Comparison of ENCODE assay signal across 9 cellular contexts in genomic region chr4:142404191-142404611, GRCh38.
DNase-seq lines count a peak whose midpoint lies in the region; ATAC-seq, FAIRE-seq and TF ChIP-seq lines count a peak whose summit lies in the region.
"Had no signal": no experiment of that assay in that cellular context is flagged by ENCODE, and none has a peak within 500 bp of the region (broad histone marks: within the 10 kb centered on the region; RNA-seq: fewer than 3 reads in every experiment).

No MANE protein-coding gene starts in this region.

- CTCF ChIA-PET in Calu3 (lab: Charles Lee): interaction anchor here (1.0 kb wide), 1 partner anchor 72 kb away, joined by 4 read pairs; no protein-coding TSS in a partner anchor

- H3K27ac Mint-ChIP-seq in Calu3 (ENCODE audit: unreplicated experiment): peak overlapping the region; percentile 66

- intact Hi-C loops in Calu3 (cut with micrococcal nuclease; ENCODE audit: unreplicated experiment): no loop called here
- intact Hi-C loops in sciatic nerve (cut with DNase I): no loop called here

- BruUV-seq in Calu3 (replicated peaks; lab: Mats Ljungman, UMichigan): no TSS peak

- peak; percentile 61 for FAIRE-seq in endometrium (lab: Jason Lieb, UNC)
- FAIRE-seq: H1 had no signal

- DNase-seq in Calu3 (no peak), SKM-1 treated with dmso at 0.1 percent for 144 hours (lab: John Stamatoyannopoulos, UW; ENCODE audit: unreplicated experiment) (peak; percentile 34), sciatic nerve (ENCODE audit: low spot score) (no peak), NCI-H226 (no peak)

- peak; percentile 40 for ATAC-seq in sciatic nerve
- no peak for ATAC-seq in HG03457 (IDR thresholded peaks at IDR 0.05; ENCODE audit: unreplicated experiment)
- no peak for ATAC-seq in GM21717 (IDR thresholded peaks at IDR 0.05; ENCODE audit: unreplicated experiment)
- no peak for ATAC-seq in GM18502 (IDR thresholded peaks at IDR 0.05; ENCODE audit: poor library complexity, unreplicated experiment)

- H3K27me3 Mint-ChIP-seq in Calu3 (ENCODE audit: unreplicated experiment): no peaks in the 10 kb centered on the region

- TF ChIP-seq CTCF in Calu3 (IDR thresholded peaks at IDR 0.05; ENCODE audit: unreplicated experiment): no peak

- H3K4me3 Mint-ChIP-seq in Calu3 (ENCODE audit: low read depth, unreplicated experiment): peak overlapping the region; percentile 39

- no peaks in the 10 kb centered on the region for H3K9me3 Mint-ChIP-seq in Calu3 (ENCODE audit: low read depth, unreplicated experiment)

- H3K36me3 Mint-ChIP-seq in Calu3 (ENCODE audit: insufficient read depth, unreplicated experiment): peaks cover 43% of the 10 kb centered on the region

- H3K4me1 Mint-ChIP-seq in Calu3 (ENCODE audit: low read depth, unreplicated experiment): peaks cover 36% of the 10 kb centered on the region
